20 cellular contexts compared by ENCODE assay signal in the genomic region with DNA sequence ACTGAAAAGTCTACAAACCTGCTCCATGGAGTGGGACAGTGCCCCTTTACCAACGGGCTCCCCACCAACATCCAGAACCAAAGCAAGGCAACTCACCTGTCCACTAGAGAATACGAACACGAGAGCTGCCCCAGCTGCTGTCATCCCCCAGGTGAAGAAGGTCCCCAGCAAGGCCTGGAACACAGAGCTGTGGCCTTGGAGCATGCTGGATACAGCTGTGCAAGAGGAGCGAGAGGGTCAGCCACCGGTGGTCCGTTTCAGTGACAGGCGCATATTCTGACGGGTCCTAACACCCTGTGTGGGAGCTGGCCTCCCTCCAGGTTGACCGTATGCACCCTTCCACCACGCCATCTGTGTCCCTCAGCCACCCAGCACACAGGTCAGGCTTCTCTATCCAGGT.
"Had no signal": no experiment of that assay in that cellular context is flagged by ENCODE, and none has a peak within 500 bp of the region (broad histone marks: within the 10 kb centered on the region; RNA-seq: fewer than 3 reads in every experiment).

No MANE protein-coding gene starts in this region.

- H3K27me3 ChIP-seq: gastrocnemius medialis, heart right ventricle, sigmoid colon had no signal

- H3K36me3 ChIP-seq: prostate gland had no signal

- H3K27ac ChIP-seq: gastrocnemius medialis, heart right ventricle, left ventricle myocardium inferior, parathyroid adenoma, prostate gland, sigmoid colon, skin epidermis had no signal

- H3K4me3 ChIP-seq: gastrocnemius medialis, heart right ventricle, left ventricle myocardium inferior, lung, prostate gland, sigmoid colon, skin epidermis had no signal

- ATAC-seq: esophagus mucosa; gastrocnemius medialis; heart right ventricle; naive thymus-derived CD4-positive, alpha-beta T cell; stimulated activated naive B cell treated with anti-CD40 and anti-IgM and Interleukin-4, amounts not matched to agents 10 μg/mL and 1 μg/mL and 100 μg/mL, for 72 hours; stimulated activated naive CD8-positive, alpha-beta T cell treated with anti-CD3 and anti-CD28 coated beads, Interleukin-15, amount 100 ng/mL, for 72 hours had no signal

- H3K27me3 Mint-ChIP-seq: stimulated activated naive B cell treated with anti-CD40 and anti-IgM and Interleukin-4, amounts not matched to agents 10 μg/mL and 1 μg/mL and 100 μg/mL, for 72 hours; stimulated activated naive CD8-positive, alpha-beta T cell treated with anti-CD3 and anti-CD28 coated beads, Interleukin-15, amount 100 ng/mL, for 72 hours; type B pancreatic cell had no signal

- H3K4me3 Mint-ChIP-seq: naive thymus-derived CD4-positive, alpha-beta T cell; nephron progenitor cell; stimulated activated naive B cell treated with anti-CD40 and anti-IgM and Interleukin-4, amounts not matched to agents 10 μg/mL and 1 μg/mL and 100 μg/mL, for 72 hours; stimulated activated naive CD8-positive, alpha-beta T cell treated with anti-CD3 and anti-CD28 coated beads, Interleukin-15, amount 100 ng/mL, for 72 hours; type B pancreatic cell had no signal

- H3K4me1 ChIP-seq: parathyroid adenoma had no signal

- H3K27ac Mint-ChIP-seq: nephron progenitor cell; stimulated activated naive CD8-positive, alpha-beta T cell treated with anti-CD3 and anti-CD28 coated beads, Interleukin-15, amount 100 ng/mL, for 72 hours; type B pancreatic cell had no signal

- H3K9me3 ChIP-seq: gastrocnemius medialis, prostate gland, sigmoid colon had no signal

- DNase-seq: cortex of kidney; effector memory CD4-positive, alpha-beta T cell; gastrocnemius medialis; heart right ventricle; hypothalamus; left ventricle myocardium inferior; mesenchymal stem cell; naive thymus-derived CD4-positive, alpha-beta T cell; nephron progenitor cell; sigmoid colon; stimulated activated CD4-positive, alpha-beta T cell treated with anti-CD3 and anti-CD28 coated beads, Interleukin-2, amount 100 ng/mL, for 24 hours; stimulated activated CD4-positive, alpha-beta T cell treated with anti-CD3 and anti-CD28 coated beads, Interleukin-4, amount 100 ng/mL, for 4 hours; stimulated activated naive B cell treated with anti-CD40 and anti-IgM and Interleukin-4, amounts not matched to agents 10 μg/mL and 1 μg/mL and 100 μg/mL, for 72 hours; stimulated activated naive CD8-positive, alpha-beta T cell treated with anti-CD3 and anti-CD28 coated beads, Interleukin-15, amount 100 ng/mL, for 72 hours had no signal
